12 cellular contexts compared by ENCODE assay signal in genomic region chr11:72832301-72833082, GRCh38. TPM values are rescaled to one million over a fixed set of nuclear protein-coding genes. Genes with fewer than 3 reads are reported as not detected.
DNase-seq lines count a peak whose midpoint lies in the region; ATAC-seq, FAIRE-seq and TF ChIP-seq lines count a peak whose summit lies in the region.
"Had no signal": no experiment of that assay in that cellular context is flagged by ENCODE, and none has a peak within 500 bp of the region (broad histone marks: within the 10 kb centered on the region; RNA-seq: fewer than 3 reads in every experiment).

No MANE protein-coding gene starts in this region.

- H3K4me1 Mint-ChIP-seq in activated CD4-positive, alpha-beta T cell treated with anti-CD3 and anti-CD28 coated beads, Interleukin-2, amount 10 ng/mL, durations not matched to agents 24 days and 14 days: peaks cover 15% of the 10 kb centered on the region

- FAIRE-seq in pancreas (lab: Jason Lieb, UNC): no peak

- no peak overlapping the region for H3K4me3 Mint-ChIP-seq in activated CD4-positive, alpha-beta T cell treated with anti-CD3 and anti-CD28 coated beads, Interleukin-2, amount 10 ng/mL, durations not matched to agents 24 days and 14 days

- DNase-seq in activated CD4-positive, alpha-beta T cell treated with anti-CD3 and anti-CD28 coated beads, Interleukin-2, amount 10 ng/mL, durations not matched to agents 24 days and 14 days: no peak
- no peak for DNase-seq in activated CD4-positive, alpha-beta T cell treated with anti-CD3 and anti-CD28 coated beads, Interleukin-2, amount 50 U/mL, for 1 hour
- no peak for DNase-seq in adrenal gland
- DNase-seq in lower lobe of right lung: no peak
- no peak for DNase-seq in substantia nigra (lab: John Stamatoyannopoulos, UW)
- no peak for DNase-seq in GF-D8 (lab: John Stamatoyannopoulos, UW)
- DNase-seq in pancreas: no peak
- DNase-seq in NCI-H69 (lab: John Stamatoyannopoulos, UW): no peak
- DNase-seq: glutamatergic neuron, NCI-H2081 treated with DMSO at 0.1 percent for 48 hours, T1000 had no signal

- H3K27ac ChIP-seq in adrenal gland (peak overlapping the region in 3 of 5 donors; percentile 31 to 90 (median 82)), lower lobe of right lung (peak overlapping the region; percentile 48), substantia nigra (ENCODE audit: low read depth, low read length, poor library complexity, severe bottlenecking) (peak overlapping the region; percentile 14), pancreas (no peak overlapping the region)

- 65 to 76% (median 69%) methylated on average over 8 to 9 of the region's 9 CpGs for WGBS in adrenal gland, 4 donors
- WGBS in pancreas, 2 donors: 70 to 77% methylated on average over 9 of the region's 9 CpGs

- H3K27ac Mint-ChIP-seq in activated CD4-positive, alpha-beta T cell treated with anti-CD3 and anti-CD28 coated beads, Interleukin-2, amount 10 ng/mL, durations not matched to agents 24 days and 14 days: peak overlapping the region; percentile 64

- H3K27me3 Mint-ChIP-seq in activated CD4-positive, alpha-beta T cell treated with anti-CD3 and anti-CD28 coated beads, Interleukin-2, amount 10 ng/mL, durations not matched to agents 24 days and 14 days: no peaks in the 10 kb centered on the region

- no peak for TF ChIP-seq CTCF in adrenal gland (IDR thresholded peaks at IDR 0.05)
- no peak for TF ChIP-seq CTCF in lower lobe of right lung (IDR thresholded peaks at IDR 0.05)
- no peak for TF ChIP-seq CTCF in pancreas (IDR thresholded peaks at IDR 0.05)

- H3K9me3 ChIP-seq in adrenal gland (replicated peaks in 1 of 3): no peaks in the 10 kb centered on the region
- no peaks in the 10 kb centered on the region for H3K9me3 ChIP-seq in lower lobe of right lung
- no peaks in the 10 kb centered on the region for H3K9me3 ChIP-seq in pancreas

- no peaks in the 10 kb centered on the region for H3K27me3 ChIP-seq in adrenal gland
- H3K27me3 ChIP-seq in lower lobe of right lung (ENCODE audit: low read depth): no peaks in the 10 kb centered on the region
- H3K27me3 ChIP-seq in pancreas: no peaks in the 10 kb centered on the region

- peaks cover 32% of the 10 kb centered on the region for H3K36me3 Mint-ChIP-seq in activated CD4-positive, alpha-beta T cell treated with anti-CD3 and anti-CD28 coated beads, Interleukin-2, amount 10 ng/mL, durations not matched to agents 24 days and 14 days (ENCODE audit: low read depth)

- intact Hi-C loops in activated CD4-positive, alpha-beta T cell treated with anti-CD3 and anti-CD28 coated beads, Interleukin-2, amount 10 ng/mL, durations not matched to agents 24 days and 14 days (cut with micrococcal nuclease): no loop called here
- intact Hi-C loops in adrenal gland (cut with DNase I) (loop anchor here (5.0 to 10.0 kb wide), 2 partner anchors 92 to 410 kb away; no protein-coding TSS in a partner anchor), lower lobe of right lung (cut with DNase I) (loop anchor here (10.0 kb wide), 1 partner anchor 342 kb away; no protein-coding TSS in a partner anchor), pancreas (cut with DNase I) (loop anchor here in 1 of 3 donors (2.0 kb wide), 1 partner anchor 346 kb away; no protein-coding TSS in a partner anchor)

- no peak for TF ChIP-seq POLR2A in adrenal gland (IDR thresholded peaks at IDR 0.05)

- peaks cover 41 to 64% of the 10 kb centered on the region in 2 donors for H3K4me1 ChIP-seq in adrenal gland (replicated peaks in 1 of 2)
- H3K4me1 ChIP-seq in lower lobe of right lung: peaks cover 62% of the 10 kb centered on the region
- H3K4me1 ChIP-seq in pancreas: no peaks in the 10 kb centered on the region

- H3K9me3 Mint-ChIP-seq in activated CD4-positive, alpha-beta T cell treated with anti-CD3 and anti-CD28 coated beads, Interleukin-2, amount 10 ng/mL, durations not matched to agents 24 days and 14 days: no peaks in the 10 kb centered on the region
- H3K9me3 Mint-ChIP-seq: activated T-helper 2 cell treated with anti-CD3 and anti-CD28 coated beads, Interferon-gamma antibody, Interleukin-2, Interleukin-4, amounts not matched to agents 10 μg/mL and 5 μg/mL and 100 μg/mL, durations not matched to agents 14 hours and 24 hours and 36 hours had no signal

- H3K4me3 ChIP-seq in adrenal gland: no peak overlapping the region
- H3K4me3 ChIP-seq in lower lobe of right lung: no peak overlapping the region
- H3K4me3 ChIP-seq in pancreas: no peak overlapping the region

- H3K36me3 ChIP-seq in adrenal gland (replicated peaks in 1 of 2) (peaks cover 0 to 6% of the 10 kb centered on the region in 2 donors), lower lobe of right lung (peaks cover 27% of the 10 kb centered on the region), pancreas (no peaks in the 10 kb centered on the region)

- ATAC-seq in lower lobe of right lung (no peak), pancreas (no peak)

RNA-seq across cellular contexts. Expression of gene ATG16L2, which starts 18.3 kb away (rescaled TPM):
- 74.1 and 75.8 TPM in 2 replicates for total RNA-seq in activated CD4-positive, alpha-beta T cell treated with anti-CD3 and anti-CD28 coated beads, Interleukin-2, amount 10 ng/mL, durations not matched to agents 24 days and 14 days
- total RNA-seq in adrenal gland: 10 to 100 TPM in 7 of 8 donors, 1 to 10 TPM in 1; 9.2 to 70.0 (median 30.6) TPM
- polyA plus RNA-seq in adrenal gland: 100 to 1,000 TPM in 2 of 3 donors, 1 to 10 TPM in 1; 5.7 to 343 (median 129) TPM
- total RNA-seq in lower lobe of right lung: 104 TPM
- 10 to 100 TPM in 5 of 6 donors, 1 to 10 TPM in 1; 4.5 to 31.7 (median 11.6) TPM for total RNA-seq in pancreas
- polyA plus RNA-seq in pancreas: 10 to 100 TPM; 67.5 to 75.7 TPM

RNA-seq across cellular contexts. Expression of gene STARD10, which starts 38.6 kb away (rescaled TPM):
- total RNA-seq in activated CD4-positive, alpha-beta T cell treated with anti-CD3 and anti-CD28 coated beads, Interleukin-2, amount 10 ng/mL, durations not matched to agents 24 days and 14 days: 16.3 and 17.2 TPM in 2 replicates
- total RNA-seq in adrenal gland (100 to 1,000 TPM; 190 to 425 (median 350) TPM), lower lobe of right lung (126 TPM), pancreas (100 to 1,000 TPM in 5 of 6 donors, 10 to 100 TPM in 1; 99.5 to 187 (median 153) TPM)
- polyA plus RNA-seq in adrenal gland (100 to 1,000 TPM; 261 to 668 (median 513) TPM), pancreas (100 to 1,000 TPM; 201 to 366 TPM)

Comparison
In these comparisons a context has a peak if more than half of its experiments do, and no peak if none do; other contexts are left out.
1. H3K27ac ChIP-seq: peak in adrenal gland (3 of 5), lower lobe of right lung (single experiment) and substantia nigra (single experiment); none in pancreas (0 of 4).